Comparison of ENCODE assay signal across 12 cellular contexts in the genomic region with DNA sequence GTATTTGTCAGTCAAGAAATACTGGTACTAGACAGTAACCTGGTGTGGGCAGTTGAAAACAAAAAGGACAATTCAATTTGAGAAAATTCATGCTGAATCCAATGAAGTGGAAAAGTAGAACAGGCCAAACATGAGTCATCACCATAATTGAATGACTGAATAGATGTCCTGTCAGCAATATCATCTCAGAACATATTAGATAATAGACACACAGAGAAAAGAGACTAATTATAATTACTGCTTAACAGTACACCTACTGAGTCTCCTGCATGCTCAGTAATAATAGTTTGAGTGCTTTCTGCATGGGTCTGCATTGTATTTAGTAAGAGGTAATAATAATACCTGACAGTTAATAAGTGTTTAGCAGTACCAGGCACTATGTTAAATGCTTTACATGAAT.
DNase-seq lines count a peak whose midpoint lies in the region; ATAC-seq and TF ChIP-seq lines count a peak whose summit lies in the region.
"Had no signal": no experiment of that assay in that cellular context is flagged by ENCODE, and none has a peak within 500 bp of the region (broad histone marks: within the 10 kb centered on the region; RNA-seq: fewer than 3 reads in every experiment).

No MANE protein-coding gene starts in this region.

- no peak overlapping the region for H3K27ac ChIP-seq in endodermal cell (ENCODE audit: low read depth, low read length)

- peaks cover 3% of the 10 kb centered on the region for H3K36me3 Mint-ChIP-seq in endodermal cell (ENCODE audit: low read depth)
- H3K36me3 Mint-ChIP-seq in activated naive CD4-positive, alpha-beta T cell treated with anti-CD3 and anti-CD28 coated beads, Interleukin-2, amount 10 ng/mL, durations not matched to agents 7 days and 5 days, result no peaks in the 10 kb centered on the region

- H3K9me3 ChIP-seq in HAP-1 (no peaks in the 10 kb centered on the region), endodermal cell (ENCODE audit: control insufficient read depth, low read length) (no peaks in the 10 kb centered on the region)

- no peaks in the 10 kb centered on the region for H3K36me3 ChIP-seq in HAP-1 (replicated peaks)
- H3K36me3 ChIP-seq in endodermal cell (ENCODE audit: control insufficient read depth, insufficient read depth, low read length), result no peaks in the 10 kb centered on the region

- DNase-seq in LHCN-M2 (ENCODE audit: low read depth) (peak; percentile 39), amniotic epithelial cell (ENCODE audit: low read depth) (peak; percentile 41), non-pigmented ciliary epithelial cell (ENCODE audit: low read depth) (peak; percentile 20), HAP-1 (ENCODE audit: low spot score in 2 of 2) (no peak), endodermal cell (no peak)
- no peak for DNase-seq in activated naive CD4-positive, alpha-beta T cell treated with anti-CD3 and anti-CD28 coated beads, Interleukin-2, amount 10 ng/mL, durations not matched to agents 7 days and 5 days
- DNase-seq: stimulated activated CD4-positive, alpha-beta T cell treated with anti-CD3 and anti-CD28 coated beads, Interleukin-12 subunit alpha, Interleukin-12 subunit beta, amount 100 ng/mL, for 4 hours; T-helper 9 cell had no signal

- H3K4me3 Mint-ChIP-seq in endodermal cell, result no peak overlapping the region
- no peak overlapping the region for H3K4me3 Mint-ChIP-seq in activated naive CD4-positive, alpha-beta T cell treated with anti-CD3 and anti-CD28 coated beads, Interleukin-2, amount 10 ng/mL, durations not matched to agents 7 days and 5 days
- H3K4me3 Mint-ChIP-seq: central memory CD8-positive, alpha-beta T cell; stimulated activated memory B cell treated with anti-CD40 and anti-IgM and Interleukin-4, amounts not matched to agents 10 μg/mL and 1 μg/mL and 100 μg/mL, for 72 hours had no signal

- no peak overlapping the region for H3K27ac Mint-ChIP-seq in endodermal cell
- H3K27ac Mint-ChIP-seq in activated naive CD4-positive, alpha-beta T cell treated with anti-CD3 and anti-CD28 coated beads, Interleukin-2, amount 10 ng/mL, durations not matched to agents 7 days and 5 days, result no peak overlapping the region
- H3K27ac Mint-ChIP-seq: stimulated activated memory B cell treated with anti-CD40 and anti-IgM and Interleukin-4, amounts not matched to agents 10 μg/mL and 1 μg/mL and 100 μg/mL, for 72 hours had no signal

- CTCF ChIA-PET in activated naive CD4-positive, alpha-beta T cell treated with anti-CD3 and anti-CD28 coated beads, Interleukin-2, amount 10 ng/mL, durations not matched to agents 7 days and 5 days (lab: Charles Lee), result no interaction called here

- in situ Hi-C loops in HAP-1 (cut with MboI; ENCODE audit: low sequenced_read_pairs), result no loop called here

- ATAC-seq in GM18858 (IDR thresholded peaks at IDR 0.05; ENCODE audit: unreplicated experiment), result peak; percentile 52
- ATAC-seq in HG02938 (IDR thresholded peaks at IDR 0.05; ENCODE audit: unreplicated experiment), result no peak
- ATAC-seq: stimulated activated memory B cell treated with anti-CD40 and anti-IgM and Interleukin-4, amounts not matched to agents 10 μg/mL and 1 μg/mL and 100 μg/mL, for 72 hours had no signal

- H3K9me3 Mint-ChIP-seq in endodermal cell, result peaks cover 3% of the 10 kb centered on the region
- no peaks in the 10 kb centered on the region for H3K9me3 Mint-ChIP-seq in activated naive CD4-positive, alpha-beta T cell treated with anti-CD3 and anti-CD28 coated beads, Interleukin-2, amount 10 ng/mL, durations not matched to agents 7 days and 5 days

- H3K4me3 ChIP-seq in HAP-1, result no peak overlapping the region
- no peak overlapping the region for H3K4me3 ChIP-seq in endodermal cell (ENCODE audit: low read length)

- no peak for TF ChIP-seq CTCF in endodermal cell (conservative IDR thresholded peaks at IDR 0.05)

- H3K27me3 Mint-ChIP-seq in endodermal cell (ENCODE audit: insufficient read depth), result no peaks in the 10 kb centered on the region
- no peaks in the 10 kb centered on the region for H3K27me3 Mint-ChIP-seq in activated naive CD4-positive, alpha-beta T cell treated with anti-CD3 and anti-CD28 coated beads, Interleukin-2, amount 10 ng/mL, durations not matched to agents 7 days and 5 days
- H3K27me3 Mint-ChIP-seq: central memory CD8-positive, alpha-beta T cell; stimulated activated memory B cell treated with anti-CD40 and anti-IgM and Interleukin-4, amounts not matched to agents 10 μg/mL and 1 μg/mL and 100 μg/mL, for 72 hours had no signal

- H3K4me1 ChIP-seq in HAP-1 (no peaks in the 10 kb centered on the region), endodermal cell (ENCODE audit: control insufficient read depth, insufficient read depth, low read length) (no peaks in the 10 kb centered on the region)

- H3K9ac ChIP-seq in endodermal cell (ENCODE audit: extremely low read depth, low read length, poor library complexity, severe bottlenecking), result no peak overlapping the region

- H3K27me3 ChIP-seq in HAP-1 (ENCODE audit: low read depth) (no peaks in the 10 kb centered on the region), endodermal cell (ENCODE audit: control insufficient read depth, insufficient read depth, low read length, poor library complexity, severe bottlenecking) (no peaks in the 10 kb centered on the region)

- H3K4me1 Mint-ChIP-seq in endodermal cell, result no peaks in the 10 kb centered on the region
- H3K4me1 Mint-ChIP-seq in activated naive CD4-positive, alpha-beta T cell treated with anti-CD3 and anti-CD28 coated beads, Interleukin-2, amount 10 ng/mL, durations not matched to agents 7 days and 5 days, result no peaks in the 10 kb centered on the region
- H3K4me1 Mint-ChIP-seq: central memory CD8-positive, alpha-beta T cell had no signal

Comparison
In these comparisons a context has a peak if more than half of its experiments do, and no peak if none do; other contexts are left out.
1. DNase-seq: peak in LHCN-M2 (single experiment), amniotic epithelial cell (single experiment) and non-pigmented ciliary epithelial cell (single experiment); none in HAP-1 (0 of 2), endodermal cell (single experiment) and activated naive CD4-positive, alpha-beta T cell treated with anti-CD3 and anti-CD28 coated beads, Interleukin-2, amount 10 ng/mL, durations not matched to agents 7 days and 5 days (single experiment).